In the genomic region with DNA sequence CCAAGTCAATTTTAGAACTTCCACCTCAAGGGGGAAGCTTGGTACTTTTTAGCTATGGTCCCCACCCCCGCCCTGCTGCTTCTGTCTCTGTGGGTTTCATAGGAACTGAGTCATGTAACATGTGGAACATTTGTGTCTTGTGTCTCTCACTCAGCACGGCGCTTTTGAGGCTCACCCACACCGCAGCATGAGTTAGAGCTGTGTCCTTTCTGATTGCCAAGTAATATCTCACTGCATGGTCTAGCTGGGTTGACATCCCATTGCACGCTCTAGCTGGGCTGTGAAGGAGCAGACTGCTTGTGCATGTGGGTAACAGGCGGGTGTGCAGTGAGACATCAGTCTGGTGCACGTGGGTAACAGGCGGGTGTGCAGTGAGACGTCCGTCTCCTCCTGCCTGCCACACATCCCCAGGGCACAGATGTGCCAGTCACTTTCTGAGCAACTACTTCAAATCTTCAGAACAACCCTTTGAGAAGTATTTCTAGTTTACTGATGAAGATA, we compare ENCODE assay signal across 1 cellular context.
TF ChIP-seq lines count a peak whose summit lies in the region.

No MANE protein-coding gene starts in this region.

TF ChIP-seq in HepG2, 621 proteins besides CTCF, POLR2A, EP300 and RAD21 (continued from another document):
- TF ChIP-seq ZNF883 (CRISPR knock-in tag; IDR thresholded peaks at IDR 0.05; ENCODE audit: not compliant biosample characterization), result no peak
- no peak for TF ChIP-seq HNRNPUL1 (IDR thresholded peaks at IDR 0.05; ENCODE audit: low read depth, low read length)
- no peak for TF ChIP-seq DMAP1 (CRISPR knock-in tag; IDR thresholded peaks at IDR 0.05)
